Comparison of ENCODE assay signal across 14 cellular contexts in genomic region chr1:94974224-94974623, GRCh38.
DNase-seq lines count a peak whose midpoint lies in the region; ATAC-seq and TF ChIP-seq lines count a peak whose summit lies in the region.
"Had no signal": no experiment of that assay in that cellular context is flagged by ENCODE, and none has a peak within 500 bp of the region (broad histone marks: within the 10 kb centered on the region; RNA-seq: fewer than 3 reads in every experiment).

No MANE protein-coding gene starts in this region.

- DNase-seq in HS-27A (ENCODE audit: low read depth) = peak; percentile 15
- peak; percentile 34 to 76 for DNase-seq in cardiac fibroblast (ENCODE audit: low read depth in 2 of 2)
- DNase-seq in iris pigment epithelial cell (ENCODE audit: low read depth) = peak; percentile 75
- peak; percentile 20 for DNase-seq in stromal cell of bone marrow (ENCODE audit: low read depth)
- DNase-seq in cerebellar cortex (ENCODE audit: low spot score) = no peak
- DNase-seq in SKM-1 (lab: John Stamatoyannopoulos, UW; ENCODE audit: unreplicated experiment) = no peak
- no peak for DNase-seq in activated gamma-delta T cell (lab: John Stamatoyannopoulos, UW)
- DNase-seq: activated naive CD4-positive, alpha-beta T cell treated with anti-CD3 and anti-CD28 coated beads, Interleukin-2, amount 50 U/mL, for 16 hours; Calu3; MM.1S; NCI-H510A; stimulated activated CD4-positive, alpha-beta T cell treated with anti-CD3 and anti-CD28 coated beads, Interleukin-4, amount 100 ng/mL, for 24 hours; stimulated activated naive CD8-positive, alpha-beta T cell treated with anti-CD3 and anti-CD28 coated beads, Interleukin-15, Interleukin-2, amounts not matched to agents 100 U/mL and 50 U/mL, for 24 hours had no signal

- ATAC-seq in HG03342 (IDR thresholded peaks at IDR 0.05; ENCODE audit: unreplicated experiment) = no peak
- ATAC-seq: stimulated activated naive CD8-positive, alpha-beta T cell treated with anti-CD3 and anti-CD28 coated beads, Interleukin-15, Interleukin-2, amounts not matched to agents 100 U/mL and 50 U/mL, for 24 hours had no signal

- no peak for TF ChIP-seq CTCF in cardiac fibroblast (IDR thresholded peaks at IDR 0.05; ENCODE audit: low read depth, low read length)

- no peak overlapping the region for H3K4me3 ChIP-seq in cardiac fibroblast (replicated peaks in 1 of 2; ENCODE audit: low read depth in 2 of 2, low read length in 2 of 2)

Comparison
In these comparisons a context has a peak if more than half of its experiments do, and no peak if none do; other contexts are left out.
1. DNase-seq: peak in HS-27A (single experiment), cardiac fibroblast (2 of 2), iris pigment epithelial cell (single experiment) and stromal cell of bone marrow (single experiment); none in cerebellar cortex (single experiment), SKM-1 (single experiment) and activated gamma-delta T cell (single experiment).